In the genomic region with DNA sequence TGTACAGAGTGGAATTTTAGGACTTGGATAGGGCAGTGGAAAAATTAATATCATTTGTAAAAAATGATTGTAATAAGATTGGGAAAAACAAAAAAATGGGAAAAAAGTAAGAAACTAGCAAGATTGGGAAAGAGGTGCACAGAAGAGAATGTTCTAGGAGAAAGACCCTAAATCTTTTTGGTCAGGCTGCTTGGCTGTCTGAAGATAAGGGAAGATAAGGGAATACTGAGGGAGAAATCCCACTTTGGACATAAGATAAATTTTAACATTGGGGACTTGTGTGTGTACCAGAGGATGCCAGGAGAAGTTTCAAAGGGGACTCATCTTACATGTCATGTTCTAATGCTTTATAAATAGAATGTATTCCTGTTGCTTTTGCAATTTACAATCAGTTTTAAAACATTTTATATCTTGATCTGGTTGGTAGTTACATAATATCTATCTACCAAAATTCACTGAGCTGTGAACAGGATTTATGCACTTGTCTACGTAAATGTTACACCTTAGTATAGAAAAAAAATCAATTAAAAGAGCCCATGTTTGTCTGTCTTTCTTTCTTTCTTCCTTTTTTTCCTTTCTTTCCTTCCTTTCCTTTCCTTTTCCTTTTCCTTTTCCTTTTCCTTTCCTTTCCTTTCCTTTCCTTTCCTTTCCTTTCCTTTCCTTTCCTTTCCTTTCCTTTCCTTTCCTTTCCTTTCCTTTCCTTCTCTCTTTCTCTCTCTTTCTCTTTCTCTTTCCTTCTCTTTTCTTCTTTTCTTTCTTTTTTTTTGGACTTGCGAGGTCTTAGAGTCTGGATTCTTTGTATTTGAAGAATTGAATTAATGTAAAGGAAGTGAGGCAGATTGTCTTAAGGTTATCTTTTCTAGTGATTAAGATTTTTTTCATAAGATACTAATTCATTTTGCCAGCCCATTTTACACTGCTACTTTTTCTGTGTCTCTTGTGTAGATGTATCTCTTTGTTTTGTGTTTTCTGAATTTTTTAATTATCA, we compare ENCODE assay signal across 1 cellular context.
TF ChIP-seq lines count a peak whose summit lies in the region.

No MANE protein-coding gene starts in this region.

TF ChIP-seq in HEK293, 187 proteins besides CTCF, POLR2A, EP300 and RAD21 (continued from another document):
- TF ChIP-seq OVOL3 (tag by site-specific recombination; IDR thresholded peaks at IDR 0.05) = no peak
